ENCODE assay signal across 8 cellular contexts in the genomic region with DNA sequence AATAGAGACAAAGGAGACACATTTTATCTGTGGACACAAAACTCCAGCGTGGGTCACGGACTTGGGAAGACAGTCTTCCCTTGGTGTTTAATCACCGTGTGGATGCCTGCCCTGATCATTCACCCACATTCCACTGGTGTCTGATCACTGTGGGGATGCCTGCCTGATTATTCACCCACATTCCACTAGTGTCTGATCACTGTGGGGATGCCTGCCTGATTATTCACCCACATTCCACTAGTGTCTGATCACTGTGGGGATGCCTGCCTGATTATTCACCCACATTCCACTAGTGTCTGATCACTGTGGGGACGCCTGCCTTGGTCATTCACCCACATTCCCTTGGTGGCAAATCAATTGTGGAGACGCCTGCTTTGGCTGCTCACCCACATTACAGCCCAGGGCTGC.
A peak's percentile ranks its signal among the peaks of the same experiment; 100 is the strongest.
DNase-seq lines count a peak whose midpoint lies in the region; ATAC-seq, FAIRE-seq and TF ChIP-seq lines count a peak whose summit lies in the region.
"Not testable (repeated sequence)": the region's sequence is repeated elsewhere in the genome, so short reads cannot be mapped to it uniquely, and the experiment has no call there.

No MANE protein-coding gene starts in this region.

- BruUV-seq in endothelial cell of umbilical vein (replicated peaks; lab: Mats Ljungman, UMichigan): not testable (repeated sequence)

- not testable (repeated sequence) for TF ChIP-seq CTCF in AG10803 (conservative IDR thresholded peaks at IDR 0.05; ENCODE audit: low read length); RWPE2 (IDR thresholded peaks at IDR 0.05; ENCODE audit: poor library complexity, severe bottlenecking); endothelial cell of umbilical vein (IDR thresholded peaks at IDR 0.05; ENCODE audit: extremely low read depth in 1 of 2, insufficient read depth in 1 of 2, low read depth in 1 of 2, low read length in 2 of 2); fibroblast of villous mesenchyme (IDR thresholded peaks at IDR 0.05; ENCODE audit: insufficient read depth, low read depth, low read length); smooth muscle cell (IDR thresholded peaks at IDR 0.05; ENCODE audit: borderline replicate concordance, insufficient read depth, poor library complexity, severe bottlenecking)

- DNase-seq in AG10803 (ENCODE audit: low read depth) (peak; percentile 85), HK-2 (ENCODE audit: unreplicated experiment) (peak; percentile 45), astrocyte of the hippocampus (ENCODE audit: low read depth, low spot score) (peak; percentile 70), fibroblast of villous mesenchyme (ENCODE audit: low read depth) (peak; percentile 8)
- not testable (repeated sequence) for DNase-seq in RWPE2 (ENCODE audit: low spot score); endothelial cell of umbilical vein (ENCODE audit: low read depth, low spot score); smooth muscle cell (lab: John Stamatoyannopoulos, UW; ENCODE audit: unreplicated experiment)

- H4K20me1 ChIP-seq in endothelial cell of umbilical vein (replicated peaks; ENCODE audit: control insufficient read depth, extremely low read depth, insufficient read depth, low read length); smooth muscle cell (ENCODE audit: low read depth): not testable (repeated sequence)

- H3K27me3 ChIP-seq in RWPE2 (ENCODE audit: insufficient read depth, poor library complexity, severe bottlenecking); endothelial cell of umbilical vein (ENCODE audit: control insufficient read depth in 2 of 2, insufficient read depth in 2 of 2, low read length in 2 of 2); smooth muscle cell (ENCODE audit: low read depth): not testable (repeated sequence)

- H3K9me3 ChIP-seq in RWPE2 (ENCODE audit: severe bottlenecking); endothelial cell of umbilical vein (replicated peaks; ENCODE audit: control insufficient read depth, insufficient read depth, low read length); mesodermal cell (ENCODE audit: control insufficient read depth, low read length); smooth muscle cell (replicated peaks; ENCODE audit: low read depth): not testable (repeated sequence)

- WGBS in mesodermal cell (ENCODE audit: insufficient coverage in 2 of 2), 2 experiments: 91 to 93% methylated on average over 3 to 4 of the region's 5 CpGs
- 44% methylated on average over 5 of the region's 5 CpGs for WGBS in smooth muscle cell (ENCODE audit: low lambda C conversion rate)

- ATAC-seq in RWPE2 (ENCODE audit: low read depth): peak; percentile 45; the same call in 1 of the 3 replicates

- not testable (repeated sequence) for H2AFZ ChIP-seq in endothelial cell of umbilical vein (ENCODE audit: low read depth, low read length); smooth muscle cell (ENCODE audit: low read depth)

- H3K79me2 ChIP-seq in endothelial cell of umbilical vein (ENCODE audit: control insufficient read depth, insufficient read depth, low read length); smooth muscle cell (ENCODE audit: low read depth): not testable (repeated sequence)

- H3K4me1 ChIP-seq in RWPE2 (ENCODE audit: insufficient read depth, poor library complexity, severe bottlenecking); endothelial cell of umbilical vein (ENCODE audit: control insufficient read depth, extremely low read depth, insufficient read depth, low read length); mesodermal cell (ENCODE audit: control insufficient read depth, insufficient read depth, low read length, poor library complexity, severe bottlenecking); smooth muscle cell (ENCODE audit: low read depth): not testable (repeated sequence)

- POLR2A ChIA-PET in endothelial cell of umbilical vein (lab: Charles Lee): not testable (repeated sequence)

- CTCF ChIA-PET in endothelial cell of umbilical vein (lab: Charles Lee): not testable (repeated sequence)

- intact Hi-C loops in endothelial cell of umbilical vein (cut with micrococcal nuclease): not testable (repeated sequence)

- not testable (repeated sequence) for H3K4me2 ChIP-seq in endothelial cell of umbilical vein (ENCODE audit: insufficient read depth, low read length); smooth muscle cell

- not testable (repeated sequence) for FAIRE-seq in endothelial cell of umbilical vein (lab: Jason Lieb, UNC)

- not testable (repeated sequence) for H3K36me3 ChIP-seq in RWPE2 (ENCODE audit: low read depth); endothelial cell of umbilical vein (ENCODE audit: control insufficient read depth in 2 of 2, extremely low read depth in 1 of 2, insufficient read depth in 2 of 2, low read length in 2 of 2); mesodermal cell (ENCODE audit: control insufficient read depth, insufficient read depth, low read length); smooth muscle cell (ENCODE audit: low read depth)

- not testable (repeated sequence) for H3K9me1 ChIP-seq in endothelial cell of umbilical vein (replicated peaks; ENCODE audit: control insufficient read depth, extremely low read depth, insufficient read depth, low read length)

- H3K9ac ChIP-seq in endothelial cell of umbilical vein (replicated peaks; ENCODE audit: extremely low read depth, insufficient read depth, low read length); smooth muscle cell (ENCODE audit: low read depth): not testable (repeated sequence)

- not testable (repeated sequence) for H3K4me3 ChIP-seq in AG10803 (ENCODE audit: low read length); RWPE2 (ENCODE audit: severe bottlenecking); endothelial cell of umbilical vein (replicated peaks in 1 of 3; ENCODE audit: insufficient read depth in 1 of 3, low read depth in 1 of 3, low read length in 3 of 3); fibroblast of villous mesenchyme (ENCODE audit: low read depth, low read length); mesodermal cell (ENCODE audit: extremely low read depth, insufficient read depth, low read length, poor library complexity, severe bottlenecking); smooth muscle cell

- not testable (repeated sequence) for TF ChIP-seq POLR2A in endothelial cell of umbilical vein (IDR thresholded peaks at IDR 0.05; ENCODE audit: low read depth, low read length)

- not testable (repeated sequence) for H3F3A ChIP-seq in smooth muscle cell (ENCODE audit: low read depth)

- H3K27ac ChIP-seq in RWPE2 (ENCODE audit: poor library complexity, severe bottlenecking) (peak overlapping the region; percentile 67), mesodermal cell (ENCODE audit: low read depth, low read length, severe bottlenecking) (peak overlapping the region; percentile 85), smooth muscle cell (ENCODE audit: low read depth) (peak overlapping the region; percentile 47)
- not testable (repeated sequence) for H3K27ac ChIP-seq in endothelial cell of umbilical vein (ENCODE audit: insufficient read depth, low read depth, low read length)

- dilution Hi-C loops in endothelial cell of umbilical vein (cut with MboI; ENCODE audit: extremely low pct_ligation_motif_present, low sequenced_read_pairs): not testable (repeated sequence)

TF ChIP-seq in endothelial cell of umbilical vein, 7 proteins besides CTCF, POLR2A, EP300 and RAD21:
- TF ChIP-seq JUN (IDR thresholded peaks at IDR 0.05; ENCODE audit: borderline replicate concordance, insufficient read depth, insufficient read length, low read depth): peak; percentile 29
